21 cellular contexts compared by ENCODE assay signal in genomic region chr7:30514177-30514576, GRCh38.
"Had no signal": no experiment of that assay in that cellular context is flagged by ENCODE, and none has a peak within 500 bp of the region (broad histone marks: within the 10 kb centered on the region; RNA-seq: fewer than 3 reads in every experiment).

No MANE protein-coding gene starts in this region.

- H3K27ac ChIP-seq: RWPE1, SJSA1, SK-N-MC had no signal

- H3K4me1 ChIP-seq: SJSA1 had no signal

- H3K27me3 ChIP-seq: SJSA1 had no signal

- ATAC-seq: Panc1, PC-3 had no signal

- DNase-seq: Kasumi-1, KG1, MM.1S, NCI-H1092 treated with DMSO at 0.1 percent for 48 hours, NCI-H1436, NCI-H187, NCI-H2029, NCI-H2081 treated with DMSO at 0.1 percent for 48 hours, NCI-H2171, NCI-H226, NCI-H446, NCI-H510A, NCI-H524 treated with DMSO at 0.1 percent for 48 hours, NCI-H69, NCI-H774, PC-3, SIG-M5 had no signal

- H3K36me3 ChIP-seq: SJSA1 had no signal

- H3K4me3 ChIP-seq: SJSA1, SK-N-MC had no signal

- H3K9me3 ChIP-seq: SJSA1 had no signal
